2 cellular contexts compared by ENCODE assay signal in the genomic region with DNA sequence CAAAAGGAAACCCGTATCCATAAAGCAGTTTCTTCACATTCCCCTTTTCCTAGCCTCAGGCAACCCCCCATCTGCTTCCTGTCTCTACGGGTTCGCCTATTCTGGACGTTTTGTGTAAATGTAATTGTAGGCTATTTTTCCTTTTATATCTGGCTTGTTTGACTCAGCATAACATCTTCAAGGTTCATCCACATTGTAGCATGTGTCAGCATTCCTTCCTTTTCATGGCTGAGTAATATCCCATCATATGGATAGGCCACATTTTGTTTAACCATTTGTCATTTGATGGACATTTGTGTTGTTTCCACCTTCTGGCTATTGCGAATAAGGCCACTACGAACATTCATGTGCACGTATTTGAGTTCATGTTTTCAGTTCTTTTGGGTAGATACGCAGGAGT.
A peak's percentile ranks its signal among the peaks of the same experiment; 100 is the strongest.
TF ChIP-seq lines count a peak whose summit lies in the region.

No MANE protein-coding gene starts in this region.

TF ChIP-seq in HepG2, 621 proteins besides CTCF, POLR2A, EP300 and RAD21:
- TF ChIP-seq ZNF546 (CRISPR knock-in tag; conservative IDR thresholded peaks at IDR 0.05), result no peak
- TF ChIP-seq MTF1 (CRISPR knock-in tag; IDR thresholded peaks at IDR 0.05), result no peak
- TF ChIP-seq, protein P1, sequence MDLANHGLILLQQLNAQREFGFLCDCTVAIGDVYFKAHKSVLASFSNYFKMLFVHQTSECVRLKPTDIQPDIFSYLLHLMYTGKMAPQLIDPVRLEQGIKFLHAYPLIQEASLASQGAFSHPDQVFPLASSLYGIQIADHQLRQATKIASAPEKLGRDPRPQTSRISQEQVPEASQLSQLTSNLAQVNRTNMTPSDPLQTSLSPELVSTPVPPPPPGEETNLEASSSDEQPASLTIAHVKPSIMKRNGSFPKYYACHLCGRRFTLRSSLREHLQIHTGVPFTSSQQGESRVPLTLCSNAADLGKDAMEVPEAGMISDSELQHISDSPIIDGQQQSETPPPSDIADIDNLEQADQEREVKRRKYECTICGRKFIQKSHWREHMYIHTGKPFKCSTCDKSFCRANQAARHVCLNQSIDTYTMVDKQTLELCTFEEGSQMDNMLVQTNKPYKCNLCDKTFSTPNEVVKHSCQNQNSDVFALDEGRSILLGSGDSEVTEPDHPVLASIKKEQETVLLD (CRISPR knock-in tag; IDR thresholded peaks at IDR 0.05; ENCODE audit: low read depth), result no peak
- no peak for TF ChIP-seq PHF20 (CRISPR knock-in tag; IDR thresholded peaks at IDR 0.05)
- TF ChIP-seq ZSCAN21 (CRISPR knock-in tag; IDR thresholded peaks at IDR 0.05; ENCODE audit: borderline replicate concordance), result no peak
- peak; percentile 31; the same call in 1 of the 2 replicates for TF ChIP-seq MAFF (IDR thresholded peaks at IDR 0.05; ENCODE audit: low read depth, low read length)
- peak; percentile 50 to 64 for TF ChIP-seq MAFK (conservative IDR thresholded peaks at IDR 0.05 in 1 of 2, IDR thresholded peaks at IDR 0.05 in 1 of 2; ENCODE audit: low read length in 2 of 2)
- TF ChIP-seq, protein P2, sequence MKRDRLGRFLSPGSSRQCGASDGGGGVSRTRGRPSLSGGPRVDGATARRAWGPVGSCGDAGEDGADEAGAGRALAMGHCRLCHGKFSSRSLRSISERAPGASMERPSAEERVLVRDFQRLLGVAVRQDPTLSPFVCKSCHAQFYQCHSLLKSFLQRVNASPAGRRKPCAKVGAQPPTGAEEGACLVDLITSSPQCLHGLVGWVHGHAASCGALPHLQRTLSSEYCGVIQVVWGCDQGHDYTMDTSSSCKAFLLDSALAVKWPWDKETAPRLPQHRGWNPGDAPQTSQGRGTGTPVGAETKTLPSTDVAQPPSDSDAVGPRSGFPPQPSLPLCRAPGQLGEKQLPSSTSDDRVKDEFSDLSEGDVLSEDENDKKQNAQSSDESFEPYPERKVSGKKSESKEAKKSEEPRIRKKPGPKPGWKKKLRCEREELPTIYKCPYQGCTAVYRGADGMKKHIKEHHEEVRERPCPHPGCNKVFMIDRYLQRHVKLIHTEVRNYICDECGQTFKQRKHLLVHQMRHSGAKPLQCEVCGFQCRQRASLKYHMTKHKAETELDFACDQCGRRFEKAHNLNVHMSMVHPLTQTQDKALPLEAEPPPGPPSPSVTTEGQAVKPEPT (CRISPR knock-in tag; IDR thresholded peaks at IDR 0.05; ENCODE audit: low read depth), result no peak

TF ChIP-seq in H1, 55 proteins besides CTCF, POLR2A, EP300 and RAD21:
- TF ChIP-seq HDAC6 (IDR thresholded peaks at IDR 0.05; ENCODE audit: low read depth, low read length), result no peak
- no peak for TF ChIP-seq RBBP5 (IDR thresholded peaks at IDR 0.05; ENCODE audit: borderline replicate concordance, low read depth, low read length)
- no peak for TF ChIP-seq GABPA (IDR thresholded peaks at IDR 0.05; ENCODE audit: borderline replicate concordance, insufficient read depth, low read length)
- TF ChIP-seq TBP (IDR thresholded peaks at IDR 0.05; ENCODE audit: low read depth, low read length), result no peak
- no peak for TF ChIP-seq SIN3A (conservative IDR thresholded peaks at IDR 0.05 in 1 of 2, IDR thresholded peaks at IDR 0.05 in 1 of 2; ENCODE audit: low read depth in 1 of 2, low read length in 2 of 2)
- TF ChIP-seq ASH2L (IDR thresholded peaks at IDR 0.05; ENCODE audit: low read length), result no peak
- TF ChIP-seq KDM1A (IDR thresholded peaks at IDR 0.05; ENCODE audit: borderline replicate concordance, low read length), result no peak
- no peak for TF ChIP-seq EGR1 (IDR thresholded peaks at IDR 0.05; ENCODE audit: borderline replicate concordance, low read depth, low read length)
- TF ChIP-seq BCL11A (IDR thresholded peaks at IDR 0.05; ENCODE audit: low read depth in 2 of 2, low read length in 2 of 2), result no peak
- TF ChIP-seq BRCA1 (IDR thresholded peaks at IDR 0.05; ENCODE audit: low read depth, low read length), result no peak
- TF ChIP-seq, protein P3, sequence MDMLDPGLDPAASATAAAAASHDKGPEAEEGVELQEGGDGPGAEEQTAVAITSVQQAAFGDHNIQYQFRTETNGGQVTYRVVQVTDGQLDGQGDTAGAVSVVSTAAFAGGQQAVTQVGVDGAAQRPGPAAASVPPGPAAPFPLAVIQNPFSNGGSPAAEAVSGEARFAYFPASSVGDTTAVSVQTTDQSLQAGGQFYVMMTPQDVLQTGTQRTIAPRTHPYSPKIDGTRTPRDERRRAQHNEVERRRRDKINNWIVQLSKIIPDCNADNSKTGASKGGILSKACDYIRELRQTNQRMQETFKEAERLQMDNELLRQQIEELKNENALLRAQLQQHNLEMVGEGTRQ (IDR thresholded peaks at IDR 0.05; ENCODE audit: low read length), result no peak
- no peak for TF ChIP-seq CREB1 (IDR thresholded peaks at IDR 0.05)
- no peak for TF ChIP-seq FOSL1 (IDR thresholded peaks at IDR 0.05; ENCODE audit: insufficient read depth, low read depth, low read length)
- TF ChIP-seq ZNF274 (IDR thresholded peaks at IDR 0.05; ENCODE audit: borderline replicate concordance, extremely low read depth, low read length), result no peak
